In the genomic region with DNA sequence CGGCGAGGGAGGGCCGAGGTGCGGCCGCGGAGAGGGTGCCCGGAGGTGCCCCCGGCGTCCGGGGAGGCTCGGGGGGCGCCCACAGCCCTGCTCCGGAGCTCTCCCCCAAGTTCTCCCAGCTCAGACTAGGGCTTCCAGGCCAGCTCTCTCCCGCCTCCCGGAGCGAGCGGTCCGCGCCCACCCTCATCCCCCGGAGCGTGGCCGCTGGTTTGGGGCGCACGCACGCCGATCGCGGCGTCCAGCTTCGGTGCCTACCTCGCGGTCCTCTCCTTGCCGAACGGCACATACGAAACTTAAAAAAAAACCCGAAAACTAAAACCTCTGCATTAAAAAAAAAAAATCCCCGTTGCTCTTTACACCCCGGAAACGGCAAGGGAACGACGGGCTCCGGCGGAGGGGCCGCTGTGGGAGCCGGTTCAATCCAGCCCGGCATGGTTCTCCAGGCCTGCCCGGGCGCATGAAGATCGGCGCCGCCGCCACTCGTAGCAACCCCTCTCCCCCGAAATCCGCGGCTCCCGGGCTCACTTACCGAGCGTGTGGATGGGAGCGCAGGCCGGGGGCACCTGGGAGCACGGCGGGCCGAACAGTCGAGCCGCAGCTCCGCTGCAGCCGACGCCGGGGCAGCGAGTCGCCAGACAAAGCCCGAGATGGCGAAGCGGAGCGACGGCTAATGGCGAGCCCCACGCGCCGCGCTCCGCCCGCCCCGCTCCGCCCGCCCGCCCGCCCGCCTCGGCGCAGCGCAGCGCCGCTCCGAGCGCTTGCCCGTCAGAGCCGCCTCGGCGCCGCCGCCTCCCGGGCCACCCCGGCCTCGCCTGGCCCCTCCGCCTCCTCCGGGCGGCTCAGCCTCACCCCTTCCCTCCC, we compare ENCODE assay signal across 1 cellular context.
TF ChIP-seq lines count a peak whose summit lies in the region.

No MANE protein-coding gene starts in this region.

TF ChIP-seq in PFSK-1, 5 proteins besides CTCF, POLR2A, EP300 and RAD21 (continued from another document):
- TF ChIP-seq, protein P1, sequence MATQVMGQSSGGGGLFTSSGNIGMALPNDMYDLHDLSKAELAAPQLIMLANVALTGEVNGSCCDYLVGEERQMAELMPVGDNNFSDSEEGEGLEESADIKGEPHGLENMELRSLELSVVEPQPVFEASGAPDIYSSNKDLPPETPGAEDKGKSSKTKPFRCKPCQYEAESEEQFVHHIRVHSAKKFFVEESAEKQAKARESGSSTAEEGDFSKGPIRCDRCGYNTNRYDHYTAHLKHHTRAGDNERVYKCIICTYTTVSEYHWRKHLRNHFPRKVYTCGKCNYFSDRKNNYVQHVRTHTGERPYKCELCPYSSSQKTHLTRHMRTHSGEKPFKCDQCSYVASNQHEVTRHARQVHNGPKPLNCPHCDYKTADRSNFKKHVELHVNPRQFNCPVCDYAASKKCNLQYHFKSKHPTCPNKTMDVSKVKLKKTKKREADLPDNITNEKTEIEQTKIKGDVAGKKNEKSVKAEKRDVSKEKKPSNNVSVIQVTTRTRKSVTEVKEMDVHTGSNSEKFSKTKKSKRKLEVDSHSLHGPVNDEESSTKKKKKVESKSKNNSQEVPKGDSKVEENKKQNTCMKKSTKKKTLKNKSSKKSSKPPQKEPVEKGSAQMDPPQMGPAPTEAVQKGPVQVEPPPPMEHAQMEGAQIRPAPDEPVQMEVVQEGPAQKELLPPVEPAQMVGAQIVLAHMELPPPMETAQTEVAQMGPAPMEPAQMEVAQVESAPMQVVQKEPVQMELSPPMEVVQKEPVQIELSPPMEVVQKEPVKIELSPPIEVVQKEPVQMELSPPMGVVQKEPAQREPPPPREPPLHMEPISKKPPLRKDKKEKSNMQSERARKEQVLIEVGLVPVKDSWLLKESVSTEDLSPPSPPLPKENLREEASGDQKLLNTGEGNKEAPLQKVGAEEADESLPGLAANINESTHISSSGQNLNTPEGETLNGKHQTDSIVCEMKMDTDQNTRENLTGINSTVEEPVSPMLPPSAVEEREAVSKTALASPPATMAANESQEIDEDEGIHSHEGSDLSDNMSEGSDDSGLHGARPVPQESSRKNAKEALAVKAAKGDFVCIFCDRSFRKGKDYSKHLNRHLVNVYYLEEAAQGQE (IDR thresholded peaks at IDR 0.05; ENCODE audit: insufficient read depth in 1 of 2, low read depth in 2 of 2, low read length in 2 of 2): no peak
- TF ChIP-seq FOXP2 (optimal IDR thresholded peaks at IDR 0.05; ENCODE audit: borderline replicate concordance, extremely low read depth, extremely low read length, insufficient read depth): no peak
- 0 out of 2 replicates have a peak, but pooled peaks have one; percentile 24 for TF ChIP-seq SIN3A (IDR thresholded peaks at IDR 0.05; ENCODE audit: borderline replicate concordance, insufficient read depth, low read length)
TF ChIP-seq in PFSK-1: peak in this region for 1.
